In genomic region chr6:43258180-43258579, GRCh38 we compare ENCODE assay signal across 25 cellular contexts. TPM values are rescaled to one million over a fixed set of nuclear protein-coding genes. Genes with fewer than 3 reads are reported as not detected.
DNase-seq lines count a peak whose midpoint lies in the region; ATAC-seq and TF ChIP-seq lines count a peak whose summit lies in the region.
"Had no signal": no experiment of that assay in that cellular context is flagged by ENCODE, and none has a peak within 500 bp of the region (broad histone marks: within the 10 kb centered on the region; RNA-seq: fewer than 3 reads in every experiment).

No MANE protein-coding gene starts in this region.

- peak overlapping the region; percentile 61 for H3K27ac Mint-ChIP-seq in endothelial cell (ENCODE audit: unreplicated experiment)
- H3K27ac Mint-ChIP-seq in stimulated activated effector memory CD8-positive, alpha-beta T cell treated with anti-CD3 and anti-CD28 coated beads, Interleukin-12 subunit alpha, Interleukin-12 subunit beta, amount 100 ng/mL, for 72 hours = peak overlapping the region; percentile 83
- H3K27ac Mint-ChIP-seq: CD4-positive, alpha-beta T cell had no signal

- H4K20me1 ChIP-seq in OCI-LY3 (ENCODE audit: insufficient read depth, low read length) = no peaks in the 10 kb centered on the region

- H3K9me3 Mint-ChIP-seq in endothelial cell (ENCODE audit: unreplicated experiment) = no peaks in the 10 kb centered on the region
- no peaks in the 10 kb centered on the region for H3K9me3 Mint-ChIP-seq in stimulated activated effector memory CD8-positive, alpha-beta T cell treated with anti-CD3 and anti-CD28 coated beads, Interleukin-12 subunit alpha, Interleukin-12 subunit beta, amount 100 ng/mL, for 72 hours
- H3K9me3 Mint-ChIP-seq: CD4-positive, alpha-beta T cell had no signal

- H3K4me3 ChIP-seq in H7 (ENCODE audit: insufficient read depth, low read depth, low read length) (no peak overlapping the region), OCI-LY3 (ENCODE audit: low read length) (no peak overlapping the region), heart right ventricle (no peak overlapping the region)
- H3K4me3 ChIP-seq: BLaER1 treated with 17β-estradiol and CSF1 and Interleukin-3, amounts not matched to agents 10 nM and 100 nM had no signal

- peaks cover 7% of the 10 kb centered on the region for H3K27me3 Mint-ChIP-seq in endothelial cell (ENCODE audit: unreplicated experiment)

- H3K4me3 Mint-ChIP-seq in endothelial cell (ENCODE audit: unreplicated experiment) = no peak overlapping the region
- H3K4me3 Mint-ChIP-seq in stimulated activated effector memory CD8-positive, alpha-beta T cell treated with anti-CD3 and anti-CD28 coated beads, Interleukin-12 subunit alpha, Interleukin-12 subunit beta, amount 100 ng/mL, for 72 hours = no peak overlapping the region
- H3K4me3 Mint-ChIP-seq: CD4-positive, alpha-beta T cell had no signal

- no peaks in the 10 kb centered on the region for H3K36me3 Mint-ChIP-seq in endothelial cell (ENCODE audit: low read depth, unreplicated experiment)
- H3K36me3 Mint-ChIP-seq in stimulated activated effector memory CD8-positive, alpha-beta T cell treated with anti-CD3 and anti-CD28 coated beads, Interleukin-12 subunit alpha, Interleukin-12 subunit beta, amount 100 ng/mL, for 72 hours = peaks cover 6% of the 10 kb centered on the region

- no peak for ATAC-seq in stimulated activated effector memory CD8-positive, alpha-beta T cell treated with anti-CD3 and anti-CD28 coated beads, Interleukin-12 subunit alpha, Interleukin-12 subunit beta, amount 100 ng/mL, for 72 hours
- no peak for ATAC-seq in heart right ventricle

- H3K4me2 ChIP-seq in OCI-LY3 (ENCODE audit: low read length) = peak overlapping the region; percentile 44
- H3K4me2 ChIP-seq: SK-N-SH had no signal

- no peaks in the 10 kb centered on the region for H3K36me3 ChIP-seq in H7 (replicated peaks; ENCODE audit: control insufficient read depth, insufficient read depth, low read length)
- H3K36me3 ChIP-seq in OCI-LY3 (replicated peaks; ENCODE audit: low read depth, low read length) = no peaks in the 10 kb centered on the region
- H3K36me3 ChIP-seq in heart right ventricle = no peaks in the 10 kb centered on the region
- H3K36me3 ChIP-seq: BLaER1 treated with 17β-estradiol and CSF1 and Interleukin-3, amounts not matched to agents 10 nM and 100 nM had no signal

- H3K4me1 ChIP-seq in OCI-LY3 (ENCODE audit: low read length) (peaks cover 12% of the 10 kb centered on the region), heart right ventricle (peaks cover 0 to 9% (median 0%) of the 10 kb centered on the region in 9 donors)

- DNase-seq in H7 (peak; percentile 33), endothelial cell (ENCODE audit: low spot score) (no peak), amniotic stem cell (lab: John Stamatoyannopoulos, UW) (no peak), SW480 (ENCODE audit: low spot score) (no peak), heart right ventricle (no peak)
- no peak for DNase-seq in stimulated activated effector memory CD8-positive, alpha-beta T cell treated with anti-CD3 and anti-CD28 coated beads, Interleukin-12 subunit alpha, Interleukin-12 subunit beta, amount 100 ng/mL, for 72 hours (ENCODE audit: low spot score in 2 of 2)
- DNase-seq: AML-193; CD4-positive, alpha-beta T cell; DMS53; GOT3; KG1; NCI-H1092; NCI-H1417 treated with DMSO at 0.1 percent for 48 hours; NCI-H1694 treated with DMSO at 0.1 percent for 48 hours; NCI-H2081; NCI-H2227 treated with DMSO at 0.1 percent for 48 hours; NCI-H510A; NCI-H69; SK-N-SH; SW 1271 had no signal

- H3K27ac ChIP-seq in OCI-LY3 (ENCODE audit: low read length) (no peak overlapping the region), heart right ventricle (no peak overlapping the region)

- H3K79me2 ChIP-seq in OCI-LY3 (ENCODE audit: low read length) = no peaks in the 10 kb centered on the region

- peaks cover 8% of the 10 kb centered on the region for H3K4me1 Mint-ChIP-seq in endothelial cell (ENCODE audit: unreplicated experiment)
- H3K4me1 Mint-ChIP-seq in stimulated activated effector memory CD8-positive, alpha-beta T cell treated with anti-CD3 and anti-CD28 coated beads, Interleukin-12 subunit alpha, Interleukin-12 subunit beta, amount 100 ng/mL, for 72 hours = peaks cover 39% of the 10 kb centered on the region

- WGBS in heart right ventricle, 2 donors = 71 to 78% methylated on average over 4 of the region's 4 CpGs

- intact Hi-C loops in heart right ventricle (cut with DNase I) = no loop called here

- H3K9ac ChIP-seq in OCI-LY3 (ENCODE audit: low read length) = no peak overlapping the region
- H3K9ac ChIP-seq: BLaER1 treated with 17β-estradiol and CSF1 and Interleukin-3, amounts not matched to agents 10 nM and 100 nM; SK-N-SH had no signal

- H3K27me3 ChIP-seq in H7 (ENCODE audit: control insufficient read depth, insufficient read depth, low read length) (no peaks in the 10 kb centered on the region), OCI-LY3 (ENCODE audit: low read depth, low read length) (no peaks in the 10 kb centered on the region), heart right ventricle (peaks cover 0 to 9% (median 3%) of the 10 kb centered on the region in 7 donors)

- TF ChIP-seq CTCF in OCI-LY3 (IDR thresholded peaks at IDR 0.05; ENCODE audit: low read depth, low read length) (no peak), endothelial cell (IDR thresholded peaks at IDR 0.05; ENCODE audit: unreplicated experiment) (no peak), heart right ventricle (IDR thresholded peaks at IDR 0.05) (no peak)

- H2AFZ ChIP-seq in OCI-LY3 (ENCODE audit: low read depth, low read length) = peak overlapping the region; percentile 81

- no peaks in the 10 kb centered on the region for H3K9me3 ChIP-seq in OCI-LY3 (ENCODE audit: insufficient read depth, low read length)
- no peaks in the 10 kb centered on the region for H3K9me3 ChIP-seq in heart right ventricle
- H3K9me3 ChIP-seq: BLaER1 treated with 17β-estradiol and CSF1 and Interleukin-3, amounts not matched to agents 10 nM and 100 nM; SK-N-SH had no signal

RNA-seq across cellular contexts. Expression of gene TTBK1, which starts 14.9 kb away (rescaled TPM):
- not detected in 2 replicates for total RNA-seq in H7 (2014; rRNA removed; shearing (Covaris generic))
- total RNA-seq in endothelial cell (ENCODE audit: unreplicated experiment) (1.0 TPM), heart right ventricle (under 1 TPM; 0.22 to 0.69 (median 0.32) TPM)
- polyA plus RNA-seq in heart right ventricle = under 1 TPM; 0.04 to 0.22 TPM
- total RNA-seq: CD4-positive, alpha-beta T cell; Daoy; G401 had no signal

RNA-seq across cellular contexts. Expression of gene DNPH1, which starts 28.9 kb away (rescaled TPM):
- 73.6 and 85.3 TPM in 2 replicates for total RNA-seq in H7 (2014; rRNA removed; shearing (Covaris generic))
- total RNA-seq in endothelial cell (ENCODE audit: unreplicated experiment) (4.5 TPM), heart right ventricle (10 to 100 TPM; 16.0 to 29.6 (median 25.7) TPM)
- 10 to 100 TPM; 25.0 to 51.3 TPM for polyA plus RNA-seq in heart right ventricle

RNA-seq across cellular contexts. Expression of gene SLC22A7, which starts 39.9 kb away (rescaled TPM):
- total RNA-seq in H7 (2014; rRNA removed; shearing (Covaris generic)) = not detected in 2 replicates
- total RNA-seq in endothelial cell (ENCODE audit: unreplicated experiment) (not detected), heart right ventricle (under 1 TPM in 5 of 10 donors, not detected in 5; 0.15 to 0.37 (median 0.25) TPM)
- under 1 TPM in 1 of 2 donors, not detected in 1; 0.15 TPM for polyA plus RNA-seq in heart right ventricle
- total RNA-seq: CD4-positive, alpha-beta T cell; Daoy; G401; HT1080 had no signal
- polyA plus RNA-seq: SK-N-SH had no signal

RNA-seq across cellular contexts. Expression of gene CRIP3, which starts 50.4 kb away (rescaled TPM):
- total RNA-seq in H7 (2014; rRNA removed; shearing (Covaris generic)) = 20.1 and 28.1 TPM in 2 replicates
- total RNA-seq in endothelial cell (ENCODE audit: unreplicated experiment) (1.1 TPM), heart right ventricle (10 to 100 TPM in 7 of 10 donors, 1 to 10 TPM in 3; 2.7 to 84.5 (median 26.3) TPM)
- 10 to 100 TPM in 1 of 2 donors, 1 to 10 TPM in 1; 3.0 to 72.3 TPM for polyA plus RNA-seq in heart right ventricle
- total RNA-seq: G401, HT1080 had no signal
- polyA plus RNA-seq: SK-N-SH had no signal
